8 cellular contexts compared by ENCODE assay signal in the genomic region with DNA sequence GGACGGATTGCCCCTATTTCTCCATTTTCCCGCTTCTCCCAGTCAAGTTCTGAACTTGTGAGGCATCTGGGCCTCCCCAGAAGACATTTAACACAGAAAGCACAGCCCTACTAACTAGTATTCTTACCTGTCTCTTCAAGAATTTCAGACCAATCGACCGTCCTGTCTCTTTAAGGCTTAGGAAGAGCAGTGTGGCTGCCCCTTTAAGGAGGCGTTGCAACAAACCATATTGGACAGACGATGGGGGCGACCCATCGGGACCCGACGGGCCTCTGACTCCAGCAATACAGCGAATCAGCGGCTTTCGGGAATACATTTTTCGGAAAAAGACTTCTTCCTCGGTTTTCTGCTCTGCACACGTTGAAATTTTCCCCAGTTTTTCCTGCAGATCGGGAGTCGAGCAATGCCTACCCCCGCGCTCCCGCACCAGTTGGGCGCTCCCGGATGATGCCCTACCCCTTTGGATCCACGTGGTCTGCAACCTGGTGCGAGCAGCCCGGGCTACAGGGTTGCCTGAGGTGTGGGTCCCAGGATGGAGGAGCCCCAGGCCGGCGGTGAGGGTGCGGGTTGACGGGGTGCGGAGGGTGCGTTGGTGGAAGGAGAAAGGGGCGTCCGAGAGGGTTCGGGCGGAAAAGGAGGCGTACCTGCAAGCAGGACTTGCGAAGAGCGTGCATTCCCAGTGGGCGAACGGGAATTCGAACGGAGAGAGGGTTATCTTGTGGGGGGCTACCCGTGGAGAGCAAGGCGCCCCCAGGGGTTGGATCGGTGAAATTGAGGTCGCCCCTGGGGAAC. TPM values are rescaled to one million over a fixed set of nuclear protein-coding genes. Genes with fewer than 3 reads are reported as not detected.
DNase-seq lines count a peak whose midpoint lies in the region; TF ChIP-seq lines count a peak whose summit lies in the region.

A gene with protein sequence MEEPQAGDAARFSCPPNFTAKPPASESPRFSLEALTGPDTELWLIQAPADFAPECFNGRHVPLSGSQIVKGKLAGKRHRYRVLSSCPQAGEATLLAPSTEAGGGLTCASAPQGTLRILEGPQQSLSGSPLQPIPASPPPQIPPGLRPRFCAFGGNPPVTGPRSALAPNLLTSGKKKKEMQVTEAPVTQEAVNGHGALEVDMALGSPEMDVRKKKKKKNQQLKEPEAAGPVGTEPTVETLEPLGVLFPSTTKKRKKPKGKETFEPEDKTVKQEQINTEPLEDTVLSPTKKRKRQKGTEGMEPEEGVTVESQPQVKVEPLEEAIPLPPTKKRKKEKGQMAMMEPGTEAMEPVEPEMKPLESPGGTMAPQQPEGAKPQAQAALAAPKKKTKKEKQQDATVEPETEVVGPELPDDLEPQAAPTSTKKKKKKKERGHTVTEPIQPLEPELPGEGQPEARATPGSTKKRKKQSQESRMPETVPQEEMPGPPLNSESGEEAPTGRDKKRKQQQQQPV (plus strand): TSS at position 480 of the 792 bp plus-strand sequence. CDS start 53 bp downstream, at position 533.

- H3K4me1 Mint-ChIP-seq in activated naive CD4-positive, alpha-beta T cell treated with anti-CD3 and anti-CD28 coated beads, Interleukin-2, amount 50 U/mL, for 24 hours = peaks cover 50% of the 10 kb centered on the region

- peak in 1 of 2 experiments; percentile 50; a peak in 1 of 4 replicates for TF ChIP-seq EP300 in SK-N-SH (IDR thresholded peaks at IDR 0.05; ENCODE audit: borderline replicate concordance in 1 of 2, low read depth in 1 of 2, low read length in 1 of 2)

- CTCF ChIA-PET in SK-N-SH (lab: Yijun Ruan, JAX) = interaction anchor here (2.7 kb wide), 1 partner anchor 79 kb away, joined by 14 read pairs; no protein-coding TSS in a partner anchor

- H3K36me3 ChIP-seq in SK-N-SH (replicated peaks in 1 of 2; ENCODE audit: control insufficient read depth in 1 of 2, insufficient read depth in 2 of 2, low read length in 1 of 2) = peaks cover 2 to 12% of the 10 kb centered on the region in 2 experiments

- H3K9me2 ChIP-seq in SK-N-SH = no peaks in the 10 kb centered on the region

- H3K27ac ChIP-seq in SK-N-SH (ENCODE audit: low read depth in 2 of 2, low read length in 1 of 2) (peak within 1 kb of the TSS; percentile 96 to 98), temporal lobe (ENCODE audit: low read depth, low read length) (peak within 1 kb of the TSS; percentile 88)

- peaks cover 4% of the 10 kb centered on the region for H3K36me3 Mint-ChIP-seq in activated naive CD4-positive, alpha-beta T cell treated with anti-CD3 and anti-CD28 coated beads, Interleukin-2, amount 50 U/mL, for 24 hours

- H3K9ac ChIP-seq in SK-N-SH = peak within 1 kb of the TSS; percentile 97

- WGBS in SK-N-SH (ENCODE audit: low lambda C conversion rate) = under 1% methylated on average over 41 of the region's 47 CpGs

- TF ChIP-seq CTCF in HFF-Myc (IDR thresholded peaks at IDR 0.05; ENCODE audit: low read depth, low read length, missing control alignments) = no peak
- no peak for TF ChIP-seq CTCF in SK-N-SH (IDR thresholded peaks at IDR 0.05)

- H3K27me3 Mint-ChIP-seq in activated naive CD4-positive, alpha-beta T cell treated with anti-CD3 and anti-CD28 coated beads, Interleukin-2, amount 50 U/mL, for 24 hours = peaks cover 17% of the 10 kb centered on the region

- TF ChIP-seq RAD21 in SK-N-SH (IDR thresholded peaks at IDR 0.05; ENCODE audit: low read length) = no peak

- H3F3A ChIP-seq in SK-N-SH (replicated peaks; ENCODE audit: insufficient read depth) = peaks cover 15% of the 10 kb centered on the region

- peaks cover 16 to 26% of the 10 kb centered on the region in 2 experiments; a peak in 3 of 4 replicates for H3K4me1 ChIP-seq in SK-N-SH (ENCODE audit: control insufficient read depth in 1 of 2, insufficient read depth in 2 of 2, low read depth in 1 of 2, low read length in 1 of 2)

- H3K4me3 Mint-ChIP-seq in activated naive CD4-positive, alpha-beta T cell treated with anti-CD3 and anti-CD28 coated beads, Interleukin-2, amount 50 U/mL, for 24 hours = peak within 1 kb of the TSS; percentile 98

- H3K9me3 ChIP-seq in SK-N-SH = no peaks in the 10 kb centered on the region

- peak within 1 kb of the TSS; percentile 82 for H2AFZ ChIP-seq in SK-N-SH (ENCODE audit: low read depth)

- no peaks in the 10 kb centered on the region for H3K9me3 Mint-ChIP-seq in activated naive CD4-positive, alpha-beta T cell treated with anti-CD3 and anti-CD28 coated beads, Interleukin-2, amount 50 U/mL, for 24 hours

- peak within 1 kb of the TSS; percentile 82 for H3K4me3 ChIP-seq in HFF-Myc (replicated peaks; ENCODE audit: low read depth, low read length)
- peak within 1 kb of the TSS; percentile 87 to 97 for H3K4me3 ChIP-seq in SK-N-SH (ENCODE audit: low read depth in 2 of 2, low read length in 1 of 2)

- POLR2A ChIA-PET in SK-N-SH (lab: Yijun Ruan, JAX) = interaction anchor here (1.5 kb wide), 1 partner anchor 11 kb away, joined by 3 read pairs; no protein-coding TSS in a partner anchor

- H3K27ac Mint-ChIP-seq in activated naive CD4-positive, alpha-beta T cell treated with anti-CD3 and anti-CD28 coated beads, Interleukin-2, amount 50 U/mL, for 24 hours = peak within 1 kb of the TSS; percentile 94

- peak within 1 kb of the TSS; percentile 88 for H3K4me2 ChIP-seq in SK-N-SH

- H4K20me1 ChIP-seq in SK-N-SH (ENCODE audit: insufficient read depth) = no peaks in the 10 kb centered on the region

- H3K27me3 ChIP-seq in SK-N-SH (ENCODE audit: insufficient read depth) = no peaks in the 10 kb centered on the region

- H3K79me2 ChIP-seq in SK-N-SH (ENCODE audit: insufficient read depth) = peaks cover 58% of the 10 kb centered on the region

- DNase-seq in GM04504 (ENCODE audit: low read depth) = peak; percentile 63
- DNase-seq in HFF-Myc (ENCODE audit: extremely low read depth, low read depth) = peak; percentile 61
- peak; percentile 75 for DNase-seq in NCI-H1048 (lab: John Stamatoyannopoulos, UW)
- DNase-seq in SK-N-SH = peak; percentile 90
- DNase-seq in globus pallidus (ENCODE audit: low spot score) = peak; percentile 89
- peak; percentile 85 for DNase-seq in occipital lobe (lab: John Stamatoyannopoulos, UW)

TF ChIP-seq in SK-N-SH, 30 proteins besides CTCF, POLR2A, EP300 and RAD21 (continues in another document):
- TF ChIP-seq FOXJ3 (CRISPR knock-in tag; IDR thresholded peaks at IDR 0.05) = no peak
- peak; percentile 50 for TF ChIP-seq JUND (IDR thresholded peaks at IDR 0.05)
- peak; percentile 86; the same call in 1 of the 2 replicates for TF ChIP-seq SIN3A (IDR thresholded peaks at IDR 0.05; ENCODE audit: borderline replicate concordance, low read depth, low read length)
- TF ChIP-seq RFX5 (IDR thresholded peaks at IDR 0.05; ENCODE audit: low read length) = no peak
- TF ChIP-seq ELF1 (IDR thresholded peaks at IDR 0.05) = no peak
- TF ChIP-seq TCF12 (IDR thresholded peaks at IDR 0.05) = no peak
- peak; percentile 72 for TF ChIP-seq TAF1 (IDR thresholded peaks at IDR 0.05; ENCODE audit: borderline replicate concordance, low read depth, low read length)
- peak; percentile 42 for TF ChIP-seq CHD2 (IDR thresholded peaks at IDR 0.05; ENCODE audit: low read length, partially characterized antibody)
- TF ChIP-seq, protein P1, sequence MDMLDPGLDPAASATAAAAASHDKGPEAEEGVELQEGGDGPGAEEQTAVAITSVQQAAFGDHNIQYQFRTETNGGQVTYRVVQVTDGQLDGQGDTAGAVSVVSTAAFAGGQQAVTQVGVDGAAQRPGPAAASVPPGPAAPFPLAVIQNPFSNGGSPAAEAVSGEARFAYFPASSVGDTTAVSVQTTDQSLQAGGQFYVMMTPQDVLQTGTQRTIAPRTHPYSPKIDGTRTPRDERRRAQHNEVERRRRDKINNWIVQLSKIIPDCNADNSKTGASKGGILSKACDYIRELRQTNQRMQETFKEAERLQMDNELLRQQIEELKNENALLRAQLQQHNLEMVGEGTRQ (IDR thresholded peaks at IDR 0.05; ENCODE audit: borderline replicate concordance, low read depth, low read length) = no peak; the same call in 1 of the 2 replicates
- 0 out of 2 replicates have a peak, but pooled peaks have one; percentile 25 for TF ChIP-seq GABPA (IDR thresholded peaks at IDR 0.05; ENCODE audit: low read depth)
- no peak for TF ChIP-seq FOXM1 (IDR thresholded peaks at IDR 0.05; ENCODE audit: low read depth)
- TF ChIP-seq, protein P2, sequence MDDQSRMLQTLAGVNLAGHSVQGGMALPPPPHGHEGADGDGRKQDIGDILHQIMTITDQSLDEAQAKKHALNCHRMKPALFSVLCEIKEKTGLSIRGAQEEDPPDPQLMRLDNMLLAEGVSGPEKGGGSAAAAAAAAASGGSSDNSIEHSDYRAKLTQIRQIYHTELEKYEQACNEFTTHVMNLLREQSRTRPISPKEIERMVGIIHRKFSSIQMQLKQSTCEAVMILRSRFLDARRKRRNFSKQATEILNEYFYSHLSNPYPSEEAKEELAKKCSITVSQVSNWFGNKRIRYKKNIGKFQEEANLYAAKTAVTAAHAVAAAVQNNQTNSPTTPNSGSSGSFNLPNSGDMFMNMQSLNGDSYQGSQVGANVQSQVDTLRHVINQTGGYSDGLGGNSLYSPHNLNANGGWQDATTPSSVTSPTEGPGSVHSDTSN (IDR thresholded peaks at IDR 0.05) = no peak
- TF ChIP-seq NFIC (IDR thresholded peaks at IDR 0.05; ENCODE audit: borderline replicate concordance) = no peak
- TF ChIP-seq, protein P3, sequence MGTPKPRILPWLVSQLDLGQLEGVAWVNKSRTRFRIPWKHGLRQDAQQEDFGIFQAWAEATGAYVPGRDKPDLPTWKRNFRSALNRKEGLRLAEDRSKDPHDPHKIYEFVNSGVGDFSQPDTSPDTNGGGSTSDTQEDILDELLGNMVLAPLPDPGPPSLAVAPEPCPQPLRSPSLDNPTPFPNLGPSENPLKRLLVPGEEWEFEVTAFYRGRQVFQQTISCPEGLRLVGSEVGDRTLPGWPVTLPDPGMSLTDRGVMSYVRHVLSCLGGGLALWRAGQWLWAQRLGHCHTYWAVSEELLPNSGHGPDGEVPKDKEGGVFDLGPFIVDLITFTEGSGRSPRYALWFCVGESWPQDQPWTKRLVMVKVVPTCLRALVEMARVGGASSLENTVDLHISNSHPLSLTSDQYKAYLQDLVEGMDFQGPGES (IDR thresholded peaks at IDR 0.05; ENCODE audit: low read depth, low read length) = no peak
- TF ChIP-seq, protein P4, sequence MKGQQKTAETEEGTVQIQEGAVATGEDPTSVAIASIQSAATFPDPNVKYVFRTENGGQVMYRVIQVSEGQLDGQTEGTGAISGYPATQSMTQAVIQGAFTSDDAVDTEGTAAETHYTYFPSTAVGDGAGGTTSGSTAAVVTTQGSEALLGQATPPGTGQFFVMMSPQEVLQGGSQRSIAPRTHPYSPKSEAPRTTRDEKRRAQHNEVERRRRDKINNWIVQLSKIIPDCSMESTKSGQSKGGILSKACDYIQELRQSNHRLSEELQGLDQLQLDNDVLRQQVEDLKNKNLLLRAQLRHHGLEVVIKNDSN (IDR thresholded peaks at IDR 0.05; ENCODE audit: borderline replicate concordance, low read depth) = peak; percentile 86
- no peak for TF ChIP-seq FOSL2 (IDR thresholded peaks at IDR 0.05; ENCODE audit: borderline replicate concordance, low read depth)

RNA-seq across cellular contexts. Expression of the gene that starts here (rescaled TPM):
- 11.0 and 11.9 TPM in 2 replicates for polyA plus RNA-seq in SK-N-SH (2012; rRNA removed)
- 11.6 and 11.8 TPM in 2 replicates for polyA plus RNA-seq in SK-N-SH (2012; cell fraction: cytosol; rRNA removed)
- 5.4 and 6.2 TPM in 2 replicates for polyA plus RNA-seq in SK-N-SH (2012; cell fraction: nucleus; rRNA removed)
- total RNA-seq in occipital lobe = 5.3 TPM
- 4.2 TPM for total RNA-seq in temporal lobe

Comparison
In these comparisons a context has a peak if more than half of its experiments do, and no peak if none do; other contexts are left out.
1. Peak in every context shown above with its lines: DNase-seq, H3K4me3 ChIP-seq and H3K27ac ChIP-seq.